ENCODE assay signal across 25 cellular contexts in genomic region chr7:55005241-55005836, GRCh38. TPM values are rescaled to one million over a fixed set of nuclear protein-coding genes. Genes with fewer than 3 reads are reported as not detected.
DNase-seq lines count a peak whose midpoint lies in the region; ATAC-seq and TF ChIP-seq lines count a peak whose summit lies in the region.
"Had no signal": no experiment of that assay in that cellular context is flagged by ENCODE, and none has a peak within 500 bp of the region (broad histone marks: within the 10 kb centered on the region; RNA-seq: fewer than 3 reads in every experiment).

No MANE protein-coding gene starts in this region.

- no peaks in the 10 kb centered on the region for H3K36me3 ChIP-seq in IMR-90 (ENCODE audit: control insufficient read depth, insufficient read depth, low read length)
- H3K36me3 ChIP-seq: SJSA1 had no signal

- TF ChIP-seq RAD21 in IMR-90 (IDR thresholded peaks at IDR 0.05; ENCODE audit: low read length) = no peak

- no peak overlapping the region; the same call in 1 of the 2 replicates for H2AK5ac ChIP-seq in IMR-90 (ENCODE audit: low read depth, low read length)

- H2BK5ac ChIP-seq in IMR-90 (ENCODE audit: low read depth, low read length, poor library complexity, severe bottlenecking) = no peak overlapping the region

- H3K79me1 ChIP-seq in IMR-90 (ENCODE audit: low read depth in 1 of 2, low read length in 2 of 2) = no peaks in the 10 kb centered on the region

- H4K20me1 ChIP-seq in IMR-90 (ENCODE audit: insufficient read depth, low read length) = no peaks in the 10 kb centered on the region

- no peak overlapping the region for H3K4ac ChIP-seq in IMR-90 (ENCODE audit: low read depth, low read length)

- no peak overlapping the region for H4K91ac ChIP-seq in IMR-90 (ENCODE audit: insufficient read depth, low read depth, low read length)

- H2AK9ac ChIP-seq in IMR-90 (replicated peaks; ENCODE audit: low read depth, low read length, poor library complexity) = no peak overlapping the region

- H3K14ac ChIP-seq in IMR-90 (replicated peaks; ENCODE audit: low read depth, low read length) = no peak overlapping the region

- H3K4me3 Mint-ChIP-seq in progenitor cell of endocrine pancreas (ENCODE audit: low read depth) = no peak overlapping the region
- H3K4me3 Mint-ChIP-seq: CD4-positive, CD25-positive, alpha-beta regulatory T cell had no signal

- no peak overlapping the region for H3K18ac ChIP-seq in IMR-90 (ENCODE audit: low read depth, low read length)

- CTCF ChIA-PET in IMR-90 (lab: Yijun Ruan, JAX) = no interaction called here

- no peaks in the 10 kb centered on the region for H3K4me1 ChIP-seq in IMR-90 (ENCODE audit: control insufficient read depth, insufficient read depth, low read length)
- H3K4me1 ChIP-seq: SJSA1 had no signal

- no peaks in the 10 kb centered on the region for H3K36me3 Mint-ChIP-seq in progenitor cell of endocrine pancreas (ENCODE audit: insufficient read depth)
- H3K36me3 Mint-ChIP-seq: CD4-positive, CD25-positive, alpha-beta regulatory T cell had no signal

- H3K56ac ChIP-seq in IMR-90 (ENCODE audit: extremely low read depth, insufficient read depth, low read length) = no peak overlapping the region

- H2BK120ac ChIP-seq in IMR-90 (ENCODE audit: low read depth, low read length) = no peak overlapping the region

- dilution Hi-C loops in IMR-90 (cut with HindIII; ENCODE audit: low sequenced_read_pairs, unreplicated experiment) = no loop called here

- POLR2A ChIA-PET in IMR-90 (lab: Charles Lee; ENCODE audit: unreplicated experiment) = no interaction called here

- H3K27ac ChIP-seq in IMR-90 (ENCODE audit: insufficient read depth, low read length) (no peak overlapping the region), layer of hippocampus (ENCODE audit: low read depth, low read length) (peak overlapping the region; percentile 30)
- H3K27ac ChIP-seq: 22Rv1, HL-60, SJSA1 had no signal

- H2AFZ ChIP-seq in IMR-90 (replicated peaks; ENCODE audit: low read length, poor library complexity) = peak overlapping the region; percentile 51

- DNase-seq in Ammon's horn (ENCODE audit: low spot score) = peak; percentile 17
- DNase-seq in IMR-90 = no peak
- DNase-seq in retina = peak; percentile 75
- DNase-seq in OCI-M2 (lab: John Stamatoyannopoulos, UW; ENCODE audit: unreplicated experiment) = no peak
- no peak for DNase-seq in NCI-H187 (lab: John Stamatoyannopoulos, UW)
- DNase-seq in progenitor cell of endocrine pancreas (ENCODE audit: low spot score, unreplicated experiment) = no peak
- DNase-seq: ACHN; CD4-positive, CD25-positive, alpha-beta regulatory T cell; DMS153; DND-41; Karpas-422; MV-4-11; NCI-H1105; NCI-H1436 treated with DMSO at 0.1 percent for 48 hours; NCI-H1930; NCI-H2107; NCI-H524; NCI-H774; Right ventricle myocardium superior; RPMI8226 had no signal

- ATAC-seq in IMR-90 (ENCODE audit: low read depth) (no peak), GM19397 (IDR thresholded peaks at IDR 0.05; ENCODE audit: unreplicated experiment) (no peak)

- intact Hi-C loops in IMR-90 (cut with micrococcal nuclease) = no loop called here

- H3K9me1 ChIP-seq in IMR-90 (ENCODE audit: insufficient read depth, low read length) = no peaks in the 10 kb centered on the region

- no peaks in the 10 kb centered on the region for H3K4me1 Mint-ChIP-seq in progenitor cell of endocrine pancreas (ENCODE audit: low read depth)
- H3K4me1 Mint-ChIP-seq: CD4-positive, CD25-positive, alpha-beta regulatory T cell had no signal

- no peak overlapping the region for H4K5ac ChIP-seq in IMR-90 (ENCODE audit: low read depth, low read length)

- in situ Hi-C loops in IMR-90 (cut with MboI; ENCODE audit: low sequenced_read_pairs) = no loop called here

- peaks cover 14% of the 10 kb centered on the region for H3K27me3 Mint-ChIP-seq in progenitor cell of endocrine pancreas

- no TSS peak for BruUV-seq in IMR-90 (replicated peaks; lab: Mats Ljungman, UMichigan)

- TF ChIP-seq CTCF in IMR-90 (conservative IDR thresholded peaks at IDR 0.05; ENCODE audit: low read depth, low read length) = no peak
- TF ChIP-seq CTCF in progenitor cell of endocrine pancreas (IDR thresholded peaks at IDR 0.05; ENCODE audit: unreplicated experiment) = no peak

- WGBS in IMR-90 (ENCODE audit: extremely low coverage in 2 of 2, insufficient read length in 1 of 2), 2 experiments = 89% methylated on average over 23 of the region's 36 CpGs; no CpG with 5 or more reads in 1 of the 2 experiments

- H3K27ac Mint-ChIP-seq in progenitor cell of endocrine pancreas = no peak overlapping the region
- H3K27ac Mint-ChIP-seq: CD4-positive, CD25-positive, alpha-beta regulatory T cell had no signal

- no peak overlapping the region for H2BK15ac ChIP-seq in IMR-90 (ENCODE audit: low read depth, low read length)

- H2BK20ac ChIP-seq in IMR-90 (ENCODE audit: low read depth, low read length) = no peak overlapping the region

- H3K27me3 ChIP-seq in IMR-90 (ENCODE audit: control insufficient read depth, insufficient read depth, low read length) (no peaks in the 10 kb centered on the region), layer of hippocampus (ENCODE audit: control insufficient read depth, insufficient read depth, low read length) (no peaks in the 10 kb centered on the region)
- H3K27me3 ChIP-seq: SJSA1 had no signal

- TF ChIP-seq POLR2A in IMR-90 (IDR thresholded peaks at IDR 0.05; ENCODE audit: low read depth, low read length) = no peak

- H3K9me3 ChIP-seq in IMR-90 (ENCODE audit: control insufficient read depth, insufficient read depth, low read length) = no peaks in the 10 kb centered on the region
- H3K9me3 ChIP-seq: SJSA1 had no signal

- H3K4me3 ChIP-seq in IMR-90 (ENCODE audit: insufficient read depth, low read depth, low read length) = no peak overlapping the region
- H3K4me3 ChIP-seq: SJSA1 had no signal

- H3K4me2 ChIP-seq in IMR-90 (ENCODE audit: low read depth, low read length) = no peak overlapping the region

- no peak overlapping the region for H4K8ac ChIP-seq in IMR-90 (ENCODE audit: low read depth in 2 of 2, low read length in 2 of 2)

- no peak overlapping the region for H3K9ac ChIP-seq in IMR-90 (ENCODE audit: low read depth, low read length)

- no peaks in the 10 kb centered on the region for H3K9me3 Mint-ChIP-seq in progenitor cell of endocrine pancreas (ENCODE audit: low read depth)

- no peak overlapping the region for H3K23ac ChIP-seq in IMR-90 (ENCODE audit: low read depth, low read length)

TF ChIP-seq in IMR-90, 13 proteins besides CTCF, POLR2A, EP300 and RAD21:
- TF ChIP-seq CEBPB (IDR thresholded peaks at IDR 0.05; ENCODE audit: low read depth, low read length) = no peak
- no peak for TF ChIP-seq ELK1 (IDR thresholded peaks at IDR 0.05; ENCODE audit: borderline replicate concordance, low read depth, low read length)
- TF ChIP-seq USF2 (IDR thresholded peaks at IDR 0.05; ENCODE audit: low read depth, low read length) = no peak
- no peak for TF ChIP-seq MAFK (IDR thresholded peaks at IDR 0.05; ENCODE audit: low read depth, low read length)
- TF ChIP-seq BHLHE40 (IDR thresholded peaks at IDR 0.05; ENCODE audit: low read depth, low read length) = no peak
- TF ChIP-seq RFX5 (IDR thresholded peaks at IDR 0.05; ENCODE audit: low read depth, low read length) = no peak
- no peak for TF ChIP-seq MXI1 (IDR thresholded peaks at IDR 0.05; ENCODE audit: borderline replicate concordance, low read depth, low read length)
- TF ChIP-seq FOS (IDR thresholded peaks at IDR 0.05; ENCODE audit: low read depth, low read length) = no peak
- TF ChIP-seq RCOR1 (IDR thresholded peaks at IDR 0.05; ENCODE audit: insufficient replicate concordance, low read length) = no peak
- TF ChIP-seq CHD1 (IDR thresholded peaks at IDR 0.05; ENCODE audit: low read depth, low read length) = no peak
- TF ChIP-seq NFE2L2 (IDR thresholded peaks at IDR 0.05; ENCODE audit: low read depth, low read length) = no peak
- no peak for TF ChIP-seq MAZ (IDR thresholded peaks at IDR 0.05; ENCODE audit: borderline replicate concordance, low read depth, low read length)
- no peak for TF ChIP-seq SMC3 (IDR thresholded peaks at IDR 0.05; ENCODE audit: low read depth, low read length)
TF ChIP-seq in IMR-90: peak in this region for 0.

RNA-seq across cellular contexts. Expression of gene EGFR, which starts 13.5 kb away (rescaled TPM):
- total RNA-seq in IMR-90 (2012; rRNA removed) (60.4 and 63.9 TPM in 2 replicates), progenitor cell of endocrine pancreas (43.8 and 47.8 TPM in 2 replicates)
- polyA plus RNA-seq in IMR-90 (2012; rRNA removed) = 36.9 and 37.8 TPM in 2 replicates
- 24.8 and 27.5 TPM in 2 replicates for polyA plus RNA-seq in IMR-90 (2012; cell fraction: cytosol; rRNA removed)
- polyA plus RNA-seq in IMR-90 (2012; cell fraction: nucleus; rRNA removed; ENCODE audit: low replicate concordance) = 66.1 and 93.0 TPM in 2 replicates
- total RNA-seq: CD4-positive, CD25-positive, alpha-beta regulatory T cell had no signal
- polyA plus RNA-seq: CD4-positive, CD25-positive, alpha-beta regulatory T cell had no signal

Comparison
In these comparisons a context has a peak if more than half of its experiments do, and no peak if none do; other contexts are left out.
1. DNase-seq: peak in Ammon's horn (single experiment) and retina (single experiment); none in IMR-90 (single experiment), OCI-M2 (single experiment), NCI-H187 (0 of 2) and progenitor cell of endocrine pancreas (single experiment).